22 cellular contexts compared by ENCODE assay signal in genomic region chr13:22214184-22214583, GRCh38.
"Had no signal": no experiment of that assay in that cellular context is flagged by ENCODE, and none has a peak within 500 bp of the region (broad histone marks: within the 10 kb centered on the region; RNA-seq: fewer than 3 reads in every experiment).

No MANE protein-coding gene starts in this region.

- H3K27ac Mint-ChIP-seq: activated CD4-positive, alpha-beta memory T cell treated with anti-CD3 and anti-CD28 coated beads for 36 hours; stimulated activated memory B cell treated with anti-CD40 and anti-IgM and Interleukin-4, amounts not matched to agents 10 μg/mL and 1 μg/mL and 100 μg/mL, for 72 hours; T-helper 1 cell treated with Interleukin-12 subunit alpha and Interleukin-12 subunit beta and Interleukin-4 antibody, amounts not matched to agents 30 μg/mL and 1 μg/mL, for 36 hours had no signal

- H3K27me3 Mint-ChIP-seq: activated CD4-positive, alpha-beta memory T cell treated with anti-CD3 and anti-CD28 coated beads for 36 hours; stimulated activated memory B cell treated with anti-CD40 and anti-IgM and Interleukin-4, amounts not matched to agents 10 μg/mL and 1 μg/mL and 100 μg/mL, for 72 hours had no signal

- H3K4me3 ChIP-seq: right lobe of liver, skin epidermis, stomach, transverse colon, vagina had no signal

- DNase-seq: activated CD4-positive, alpha-beta memory T cell treated with anti-CD3 and anti-CD28 coated beads for 36 hours; activated CD4-positive, alpha-beta T cell treated with anti-CD3 and anti-CD28 coated beads for 4 hours; activated CD4-positive, CD25-positive, alpha-beta regulatory T cell; activated effector memory CD4-positive, alpha-beta T cell treated with anti-CD3 and anti-CD28 coated beads, Interleukin-2, amount 50 U/mL, for 16 hours; activated naive CD4-positive, alpha-beta T cell treated with anti-CD3 and anti-CD28 coated beads, Interleukin-2, amount 50 U/mL, for 16 hours; central memory CD4-positive, alpha-beta T cell; dermis blood vessel endothelial cell; effector memory CD4-positive, alpha-beta T cell; foreskin keratinocyte; glutamatergic neuron; hippocampal formation; left ventricle myocardium superior; posterior cingulate gyrus; right lobe of liver; stimulated activated CD4-positive, alpha-beta T cell treated with anti-CD3 and anti-CD28 coated beads, Interleukin-1b, Interleukin-23, amount 100 ng/mL, for 48 hours; stomach; transverse colon had no signal

- H3K9me3 Mint-ChIP-seq: activated CD4-positive, alpha-beta memory T cell treated with anti-CD3 and anti-CD28 coated beads for 36 hours; neural crest cell; stimulated activated memory B cell treated with anti-CD40 and anti-IgM and Interleukin-4, amounts not matched to agents 10 μg/mL and 1 μg/mL and 100 μg/mL, for 72 hours; T-helper 1 cell treated with Interleukin-12 subunit alpha and Interleukin-12 subunit beta and Interleukin-4 antibody, amounts not matched to agents 30 μg/mL and 1 μg/mL, for 36 hours had no signal

- H3K9me3 ChIP-seq: right lobe of liver, stomach, transverse colon, vagina had no signal

- H3K4me1 ChIP-seq: foreskin keratinocyte, right lobe of liver had no signal

- H3K4me3 Mint-ChIP-seq: activated CD4-positive, alpha-beta memory T cell treated with anti-CD3 and anti-CD28 coated beads for 36 hours; neural crest cell; stimulated activated memory B cell treated with anti-CD40 and anti-IgM and Interleukin-4, amounts not matched to agents 10 μg/mL and 1 μg/mL and 100 μg/mL, for 72 hours; T-helper 1 cell treated with Interleukin-12 subunit alpha and Interleukin-12 subunit beta and Interleukin-4 antibody, amounts not matched to agents 30 μg/mL and 1 μg/mL, for 36 hours had no signal

- ATAC-seq: foreskin keratinocyte; left ventricle myocardium superior; stimulated activated memory B cell treated with anti-CD40 and anti-IgM and Interleukin-4, amounts not matched to agents 10 μg/mL and 1 μg/mL and 100 μg/mL, for 72 hours had no signal

- H3K27me3 ChIP-seq: foreskin keratinocyte, right lobe of liver, stomach, transverse colon, vagina had no signal

- H3K27ac ChIP-seq: foreskin keratinocyte, right lobe of liver, skin epidermis, stomach, transverse colon, vagina had no signal

- H3K36me3 Mint-ChIP-seq: activated CD4-positive, alpha-beta memory T cell treated with anti-CD3 and anti-CD28 coated beads for 36 hours; stimulated activated memory B cell treated with anti-CD40 and anti-IgM and Interleukin-4, amounts not matched to agents 10 μg/mL and 1 μg/mL and 100 μg/mL, for 72 hours had no signal
